24 cellular contexts compared by ENCODE assay signal in genomic region chr22:11360632-11361031, GRCh38.
"Had no signal": no experiment of that assay in that cellular context is flagged by ENCODE, and none has a peak within 500 bp of the region (broad histone marks: within the 10 kb centered on the region; RNA-seq: fewer than 3 reads in every experiment).

No MANE protein-coding gene starts in this region.

- H2AFZ ChIP-seq: parathyroid adenoma had no signal

- H3K27me3 ChIP-seq: esophagus muscularis mucosa, gastroesophageal sphincter, right lobe of liver, spleen, testis, tibial nerve had no signal

- DNase-seq: cortex of kidney; dorsolateral prefrontal cortex; effector CD8-positive, alpha-beta T cell; glutamatergic neuron; kidney; left cardiac atrium; left ventricle myocardium inferior; mesendoderm; naive B cell; nephron progenitor cell; psoas muscle; retina; right lobe of liver; spleen; stimulated activated CD4-positive, alpha-beta T cell treated with anti-CD3 and anti-CD28 coated beads, Interleukin-15, amount 100 ng/mL, for 24 hours; stimulated activated CD4-positive, alpha-beta T cell treated with anti-CD3 and anti-CD28 coated beads, Interleukin-1b, Interleukin-23, amount 100 ng/mL, for 48 hours; stimulated activated CD4-positive, alpha-beta T cell treated with anti-CD3 and anti-CD28 coated beads, Interleukin-4, amount 100 ng/mL, for 24 hours; stimulated activated naive B cell treated with anti-CD40 and anti-IgM and Interleukin-4, amounts not matched to agents 10 μg/mL and 1 μg/mL and 100 μg/mL, for 72 hours; stimulated activated naive CD8-positive, alpha-beta T cell treated with anti-CD3 and anti-CD28 coated beads, Interleukin-15, amount 100 ng/mL, for 72 hours; testis had no signal

- H3K9me3 ChIP-seq: psoas muscle, right lobe of liver, testis had no signal

- H3K9ac ChIP-seq: parathyroid adenoma had no signal

- H3K79me2 ChIP-seq: parathyroid adenoma had no signal

- H3K36me3 ChIP-seq: esophagus muscularis mucosa, gastroesophageal sphincter, left ventricle myocardium inferior, right lobe of liver, spleen, tibial nerve had no signal

- H3K4me1 ChIP-seq: esophagus muscularis mucosa, gastroesophageal sphincter, left ventricle myocardium inferior, parathyroid adenoma, psoas muscle, right lobe of liver, spleen, testis, tibial nerve had no signal

- H3K4me3 ChIP-seq: dorsolateral prefrontal cortex, esophagus muscularis mucosa, gastroesophageal sphincter, left ventricle myocardium inferior, psoas muscle, right lobe of liver, spleen, testis, tibial nerve had no signal

- H3K27ac ChIP-seq: dorsolateral prefrontal cortex, esophagus muscularis mucosa, gastroesophageal sphincter, left ventricle myocardium inferior, parathyroid adenoma, psoas muscle, right lobe of liver, spleen, testis, tibial nerve had no signal

- ATAC-seq: gastroesophageal sphincter; left cardiac atrium; psoas muscle; stimulated activated naive B cell treated with anti-CD40 and anti-IgM and Interleukin-4, amounts not matched to agents 10 μg/mL and 1 μg/mL and 100 μg/mL, for 72 hours; stimulated activated naive CD8-positive, alpha-beta T cell treated with anti-CD3 and anti-CD28 coated beads, Interleukin-15, amount 100 ng/mL, for 72 hours had no signal
